In genomic region chr14:44462372-44462771, GRCh38 we compare ENCODE assay signal across 13 cellular contexts. TPM values are rescaled to one million over a fixed set of nuclear protein-coding genes. Genes with fewer than 3 reads are reported as not detected.
"Had no signal": no experiment of that assay in that cellular context is flagged by ENCODE, and none has a peak within 500 bp of the region (broad histone marks: within the 10 kb centered on the region; RNA-seq: fewer than 3 reads in every experiment).

No MANE protein-coding gene starts in this region.

- H3K4me1 ChIP-seq: neural progenitor cell, sigmoid colon had no signal

- H3K27ac ChIP-seq: neural progenitor cell, sigmoid colon had no signal

- H3K36me3 ChIP-seq: neural progenitor cell, sigmoid colon had no signal

- H3K27me3 ChIP-seq: neural progenitor cell, sigmoid colon had no signal

- DNase-seq: activated CD4-positive, alpha-beta memory T cell treated with anti-CD3 and anti-CD28 coated beads for 36 hours; activated CD4-positive, alpha-beta T cell treated with anti-CD3 and anti-CD28 coated beads for 36 hours; activated CD8-positive, alpha-beta memory T cell treated with anti-CD3 and anti-CD28 coated beads, Interleukin-2, amount 10 ng/mL, durations not matched to agents 7 days and 5 days; activated naive CD4-positive, alpha-beta T cell treated with anti-CD3 and anti-CD28 coated beads, Interleukin-2, amount 10 ng/mL, durations not matched to agents 7 days and 5 days; activated T-cell treated with anti-CD3 and anti-CD28 coated beads, Interleukin-2, amount 50 U/mL, for 1 hour; naive B cell; sigmoid colon; stimulated activated CD4-positive, alpha-beta T cell treated with anti-CD3 and anti-CD28 coated beads, Interleukin-1b, Interleukin-23, amount 100 ng/mL, for 48 hours had no signal

- H3K4me3 ChIP-seq: neural progenitor cell, sigmoid colon had no signal

RNA-seq across cellular contexts. Expression of gene FSCB, which starts 44.7 kb away (rescaled TPM):
- total RNA-seq: activated CD4-positive, alpha-beta memory T cell treated with anti-CD3 and anti-CD28 coated beads for 36 hours; activated CD4-positive, alpha-beta T cell treated with anti-CD3 and anti-CD28 coated beads for 36 hours; activated CD8-positive, alpha-beta memory T cell treated with anti-CD3 and anti-CD28 coated beads, Interleukin-2, amount 10 ng/mL, durations not matched to agents 7 days and 5 days; activated T-helper 2 cell treated with anti-CD3 and anti-CD28 coated beads, Interferon-gamma antibody, Interleukin-2, Interleukin-4, amounts not matched to agents 10 μg/mL and 5 μg/mL and 100 μg/mL, durations not matched to agents 14 hours and 24 hours and 36 hours; astrocyte; lung microvascular endothelial cell; osteocyte; sigmoid colon had no signal
